2 cellular contexts compared by ENCODE assay signal in the genomic region with DNA sequence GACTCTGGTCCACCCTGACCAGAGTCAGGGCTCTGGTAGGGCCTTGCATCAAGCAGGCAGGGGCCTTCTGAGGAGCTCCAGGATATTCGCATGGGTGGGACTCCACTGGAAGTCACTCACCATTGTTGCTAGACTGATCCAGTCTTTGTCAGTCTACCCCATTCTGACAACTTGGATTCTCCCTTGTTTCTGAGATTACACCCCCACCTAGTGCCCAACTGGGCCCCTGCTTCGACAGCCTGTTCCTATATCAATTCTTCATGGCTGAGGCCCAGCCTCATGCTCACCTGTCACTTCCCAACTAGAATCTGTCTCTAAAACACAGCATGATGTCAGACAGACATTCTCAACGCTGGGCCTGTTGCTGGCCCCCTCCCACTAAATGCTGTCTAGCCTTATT.
TF ChIP-seq lines count a peak whose summit lies in the region.

No MANE protein-coding gene starts in this region.

TF ChIP-seq in IMR-90, 13 proteins besides CTCF, POLR2A, EP300 and RAD21:
- TF ChIP-seq MAZ (IDR thresholded peaks at IDR 0.05; ENCODE audit: borderline replicate concordance, low read depth, low read length) (no peak), MAFK (IDR thresholded peaks at IDR 0.05; ENCODE audit: low read depth, low read length) (no peak), MXI1 (IDR thresholded peaks at IDR 0.05; ENCODE audit: borderline replicate concordance, low read depth, low read length) (no peak), RFX5 (IDR thresholded peaks at IDR 0.05; ENCODE audit: low read depth, low read length) (no peak), CHD1 (IDR thresholded peaks at IDR 0.05; ENCODE audit: low read depth, low read length) (no peak), SMC3 (IDR thresholded peaks at IDR 0.05; ENCODE audit: low read depth, low read length) (no peak), BHLHE40 (IDR thresholded peaks at IDR 0.05; ENCODE audit: low read depth, low read length) (no peak), NFE2L2 (IDR thresholded peaks at IDR 0.05; ENCODE audit: low read depth, low read length) (no peak), FOS (IDR thresholded peaks at IDR 0.05; ENCODE audit: low read depth, low read length) (no peak), RCOR1 (IDR thresholded peaks at IDR 0.05; ENCODE audit: insufficient replicate concordance, low read length) (no peak), CEBPB (IDR thresholded peaks at IDR 0.05; ENCODE audit: low read depth, low read length) (no peak)
- TF ChIP-seq, protein P1, sequence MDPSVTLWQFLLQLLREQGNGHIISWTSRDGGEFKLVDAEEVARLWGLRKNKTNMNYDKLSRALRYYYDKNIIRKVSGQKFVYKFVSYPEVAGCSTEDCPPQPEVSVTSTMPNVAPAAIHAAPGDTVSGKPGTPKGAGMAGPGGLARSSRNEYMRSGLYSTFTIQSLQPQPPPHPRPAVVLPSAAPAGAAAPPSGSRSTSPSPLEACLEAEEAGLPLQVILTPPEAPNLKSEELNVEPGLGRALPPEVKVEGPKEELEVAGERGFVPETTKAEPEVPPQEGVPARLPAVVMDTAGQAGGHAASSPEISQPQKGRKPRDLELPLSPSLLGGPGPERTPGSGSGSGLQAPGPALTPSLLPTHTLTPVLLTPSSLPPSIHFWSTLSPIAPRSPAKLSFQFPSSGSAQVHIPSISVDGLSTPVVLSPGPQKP (IDR thresholded peaks at IDR 0.05; ENCODE audit: borderline replicate concordance, low read depth, low read length), result no peak
- TF ChIP-seq, protein P2, sequence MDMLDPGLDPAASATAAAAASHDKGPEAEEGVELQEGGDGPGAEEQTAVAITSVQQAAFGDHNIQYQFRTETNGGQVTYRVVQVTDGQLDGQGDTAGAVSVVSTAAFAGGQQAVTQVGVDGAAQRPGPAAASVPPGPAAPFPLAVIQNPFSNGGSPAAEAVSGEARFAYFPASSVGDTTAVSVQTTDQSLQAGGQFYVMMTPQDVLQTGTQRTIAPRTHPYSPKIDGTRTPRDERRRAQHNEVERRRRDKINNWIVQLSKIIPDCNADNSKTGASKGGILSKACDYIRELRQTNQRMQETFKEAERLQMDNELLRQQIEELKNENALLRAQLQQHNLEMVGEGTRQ (IDR thresholded peaks at IDR 0.05; ENCODE audit: low read depth, low read length), result no peak

TF ChIP-seq in GM12878, 131 proteins besides CTCF, POLR2A, EP300 and RAD21:
- TF ChIP-seq, protein P3, sequence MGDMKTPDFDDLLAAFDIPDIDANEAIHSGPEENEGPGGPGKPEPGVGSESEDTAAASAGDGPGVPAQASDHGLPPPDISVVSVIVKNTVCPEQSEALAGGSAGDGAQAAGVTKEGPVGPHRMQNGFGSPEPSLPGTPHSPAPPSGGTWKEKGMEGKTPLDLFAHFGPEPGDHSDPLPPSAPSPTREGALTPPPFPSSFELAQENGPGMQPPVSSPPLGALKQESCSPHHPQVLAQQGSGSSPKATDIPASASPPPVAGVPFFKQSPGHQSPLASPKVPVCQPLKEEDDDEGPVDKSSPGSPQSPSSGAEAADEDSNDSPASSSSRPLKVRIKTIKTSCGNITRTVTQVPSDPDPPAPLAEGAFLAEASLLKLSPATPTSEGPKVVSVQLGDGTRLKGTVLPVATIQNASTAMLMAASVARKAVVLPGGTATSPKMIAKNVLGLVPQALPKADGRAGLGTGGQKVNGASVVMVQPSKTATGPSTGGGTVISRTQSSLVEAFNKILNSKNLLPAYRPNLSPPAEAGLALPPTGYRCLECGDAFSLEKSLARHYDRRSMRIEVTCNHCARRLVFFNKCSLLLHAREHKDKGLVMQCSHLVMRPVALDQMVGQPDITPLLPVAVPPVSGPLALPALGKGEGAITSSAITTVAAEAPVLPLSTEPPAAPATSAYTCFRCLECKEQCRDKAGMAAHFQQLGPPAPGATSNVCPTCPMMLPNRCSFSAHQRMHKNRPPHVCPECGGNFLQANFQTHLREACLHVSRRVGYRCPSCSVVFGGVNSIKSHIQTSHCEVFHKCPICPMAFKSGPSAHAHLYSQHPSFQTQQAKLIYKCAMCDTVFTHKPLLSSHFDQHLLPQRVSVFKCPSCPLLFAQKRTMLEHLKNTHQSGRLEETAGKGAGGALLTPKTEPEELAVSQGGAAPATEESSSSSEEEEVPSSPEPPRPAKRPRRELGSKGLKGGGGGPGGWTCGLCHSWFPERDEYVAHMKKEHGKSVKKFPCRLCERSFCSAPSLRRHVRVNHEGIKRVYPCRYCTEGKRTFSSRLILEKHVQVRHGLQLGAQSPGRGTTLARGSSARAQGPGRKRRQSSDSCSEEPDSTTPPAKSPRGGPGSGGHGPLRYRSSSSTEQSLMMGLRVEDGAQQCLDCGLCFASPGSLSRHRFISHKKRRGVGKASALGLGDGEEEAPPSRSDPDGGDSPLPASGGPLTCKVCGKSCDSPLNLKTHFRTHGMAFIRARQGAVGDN (IDR thresholded peaks at IDR 0.05), result no peak
- no peak for TF ChIP-seq KLF5 (IDR thresholded peaks at IDR 0.05; ENCODE audit: partially characterized antibody)
- no peak for TF ChIP-seq SIX5 (IDR thresholded peaks at IDR 0.05; ENCODE audit: low read depth, low read length, severe bottlenecking)
- TF ChIP-seq JUND (IDR thresholded peaks at IDR 0.05; ENCODE audit: low read depth, low read length), result no peak
- TF ChIP-seq SMC3 (IDR thresholded peaks at IDR 0.05; ENCODE audit: borderline replicate concordance, low read length), result peak; percentile 49
- 0 out of 2 replicates have a peak, but pooled peaks have one; percentile 27 for TF ChIP-seq YY1 (IDR thresholded peaks at IDR 0.05; ENCODE audit: low read depth, low read length)
- no peak for TF ChIP-seq NR2F1 (conservative IDR thresholded peaks at IDR 0.05)
- no peak for TF ChIP-seq TARDBP (IDR thresholded peaks at IDR 0.05; ENCODE audit: borderline replicate concordance)
